Comparison of ENCODE assay signal across 8 cellular contexts in the genomic region with DNA sequence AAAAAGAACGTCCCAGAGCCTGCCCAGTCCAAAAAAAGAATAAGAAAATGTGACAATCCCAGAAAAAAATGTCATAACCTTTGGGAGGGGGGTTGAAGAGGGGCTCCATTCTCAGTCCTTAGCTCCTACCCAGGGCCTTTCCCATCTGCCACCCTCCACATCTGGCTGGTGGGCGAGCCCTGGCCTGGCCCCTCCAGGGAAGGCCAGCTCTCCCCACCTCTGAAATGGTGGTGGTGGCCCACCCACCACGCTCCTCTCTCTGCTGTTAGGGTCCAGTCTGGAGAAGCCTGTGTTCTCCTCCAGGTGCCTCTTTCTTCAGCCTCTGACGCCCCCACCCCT. TPM values are rescaled to one million over a fixed set of nuclear protein-coding genes. Genes with fewer than 3 reads are reported as not detected.
DNase-seq lines count a peak whose midpoint lies in the region; ATAC-seq and TF ChIP-seq lines count a peak whose summit lies in the region.

No MANE protein-coding gene starts in this region.

- peaks cover 13% of the 10 kb centered on the region for H3K36me3 ChIP-seq in CD4-positive, CD25-positive, alpha-beta regulatory T cell (ENCODE audit: control insufficient read depth, insufficient read depth, low read length)
- H3K36me3 ChIP-seq in OCI-LY7 (ENCODE audit: insufficient read depth, low read length), result peaks cover 21% of the 10 kb centered on the region; the same call in 1 of the 2 replicates
- no peaks in the 10 kb centered on the region for H3K36me3 ChIP-seq in osteoblast (ENCODE audit: insufficient read depth, low read length)

- H3K79me2 ChIP-seq in OCI-LY7 (ENCODE audit: insufficient read depth, low read depth, low read length), result peaks cover 13% of the 10 kb centered on the region; the same call in 1 of the 2 replicates
- no peaks in the 10 kb centered on the region for H3K79me2 ChIP-seq in osteoblast (ENCODE audit: insufficient read depth, low read length)

- TF ChIP-seq CTCF in OCI-LY7 (conservative IDR thresholded peaks at IDR 0.05; ENCODE audit: low read length) (no peak), endothelial cell (IDR thresholded peaks at IDR 0.05; ENCODE audit: unreplicated experiment) (no peak), osteoblast (IDR thresholded peaks at IDR 0.05; ENCODE audit: extremely low read depth, low read depth, low read length) (no peak)

- no peaks in the 10 kb centered on the region for H4K20me1 ChIP-seq in OCI-LY7 (ENCODE audit: insufficient read depth, low read length)
- peaks cover 11% of the 10 kb centered on the region for H4K20me1 ChIP-seq in osteoblast (ENCODE audit: insufficient read depth, low read length)

- no peaks in the 10 kb centered on the region for H3K9me3 Mint-ChIP-seq in CD4-positive, CD25-positive, alpha-beta regulatory T cell
- H3K9me3 Mint-ChIP-seq in endothelial cell (ENCODE audit: unreplicated experiment), result no peaks in the 10 kb centered on the region

- POLR2A ChIA-PET in OCI-LY7 (lab: Charles Lee), result interaction anchor here (0.6 to 1.2 kb wide), 2 partner anchors 17 to 21 kb away, joined by 3 to 5 read pairs; no protein-coding TSS in a partner anchor

- no peak for ATAC-seq in CD4-positive, CD25-positive, alpha-beta regulatory T cell (ENCODE audit: low read depth in 2 of 2)
- ATAC-seq in HG02938 (IDR thresholded peaks at IDR 0.05; ENCODE audit: unreplicated experiment) (no peak), GM18505 (IDR thresholded peaks at IDR 0.05; ENCODE audit: unreplicated experiment) (no peak)

- no peaks in the 10 kb centered on the region for H3K9me2 ChIP-seq in OCI-LY7 (ENCODE audit: insufficient read depth, low read length)

- H3K27me3 Mint-ChIP-seq in CD4-positive, CD25-positive, alpha-beta regulatory T cell, result peaks cover 12% of the 10 kb centered on the region
- H3K27me3 Mint-ChIP-seq in endothelial cell (ENCODE audit: unreplicated experiment), result peaks cover 12% of the 10 kb centered on the region

- no peak for DNase-seq in CD4-positive, CD25-positive, alpha-beta regulatory T cell
- no peak for DNase-seq in OCI-LY7 (ENCODE audit: low spot score)
- DNase-seq in endothelial cell (ENCODE audit: low spot score), result no peak
- DNase-seq in osteoblast (ENCODE audit: insufficient read length, low spot score, missing footprints), result no peak
- no peak for DNase-seq in cortex of kidney (lab: John Stamatoyannopoulos, UW)
- no peak for DNase-seq in dedifferentiated amniotic fluid mesenchymal stem cell (ENCODE audit: extremely low spot score)

- no peaks in the 10 kb centered on the region for H3K27me3 ChIP-seq in CD4-positive, CD25-positive, alpha-beta regulatory T cell (ENCODE audit: control insufficient read depth, insufficient read depth, low read length)
- peaks cover 12% of the 10 kb centered on the region for H3K27me3 ChIP-seq in osteoblast (ENCODE audit: insufficient read depth, low read length)

- H3K4me3 Mint-ChIP-seq in CD4-positive, CD25-positive, alpha-beta regulatory T cell, result peak overlapping the region; percentile 92 to 98 (median 96)
- peak overlapping the region; percentile 85 for H3K4me3 Mint-ChIP-seq in endothelial cell (ENCODE audit: unreplicated experiment)

- peak overlapping the region in 2 of 3 donors; percentile 82 to 98 for H3K27ac Mint-ChIP-seq in CD4-positive, CD25-positive, alpha-beta regulatory T cell
- no peak overlapping the region for H3K27ac Mint-ChIP-seq in endothelial cell (ENCODE audit: unreplicated experiment)

- peak overlapping the region; percentile 68 for H3K27ac ChIP-seq in CD4-positive, CD25-positive, alpha-beta regulatory T cell (ENCODE audit: insufficient read depth, low read length, poor library complexity, severe bottlenecking)
- H3K27ac ChIP-seq in OCI-LY7 (ENCODE audit: low read depth, low read length, poor library complexity, severe bottlenecking) (peak overlapping the region; percentile 97), osteoblast (ENCODE audit: low read depth, low read length) (no peak overlapping the region)

- peak overlapping the region; percentile 78 for H3K4me3 ChIP-seq in CD4-positive, CD25-positive, alpha-beta regulatory T cell (ENCODE audit: low read depth, low read length)
- H3K4me3 ChIP-seq in OCI-LY7 (ENCODE audit: low read depth, low read length, poor library complexity, severe bottlenecking), result peak overlapping the region; percentile 94
- peak overlapping the region; percentile 78 for H3K4me3 ChIP-seq in osteoblast (ENCODE audit: insufficient read depth, low read length)

- H3K4me1 Mint-ChIP-seq in CD4-positive, CD25-positive, alpha-beta regulatory T cell, result peaks cover 0 to 50% (median 11%) of the 10 kb centered on the region in 4 donors
- peaks cover 21% of the 10 kb centered on the region for H3K4me1 Mint-ChIP-seq in endothelial cell (ENCODE audit: unreplicated experiment)

- no TSS peak for BruUV-seq in OCI-LY7 (replicated peaks; lab: Mats Ljungman, UMichigan)

- CTCF ChIA-PET in OCI-LY7 (lab: Charles Lee; ENCODE audit: unreplicated experiment), result no interaction called here

- peaks cover 55% of the 10 kb centered on the region for H3K4me1 ChIP-seq in CD4-positive, CD25-positive, alpha-beta regulatory T cell (ENCODE audit: control insufficient read depth, insufficient read depth, low read length, poor library complexity, severe bottlenecking)
- H3K4me1 ChIP-seq in OCI-LY7 (ENCODE audit: insufficient read depth, low read length, poor library complexity, severe bottlenecking) (peaks cover 44% of the 10 kb centered on the region), osteoblast (ENCODE audit: insufficient read depth, low read length) (peaks cover 15% of the 10 kb centered on the region)

- H2AFZ ChIP-seq in OCI-LY7 (ENCODE audit: low read length) (no peak overlapping the region), osteoblast (ENCODE audit: low read length) (no peak overlapping the region)

- H3K36me3 Mint-ChIP-seq in CD4-positive, CD25-positive, alpha-beta regulatory T cell, result no peaks in the 10 kb centered on the region
- no peaks in the 10 kb centered on the region for H3K36me3 Mint-ChIP-seq in endothelial cell (ENCODE audit: low read depth, unreplicated experiment)

- intact Hi-C loops in OCI-LY7 (cut with micrococcal nuclease; ENCODE audit: unreplicated experiment), result loop anchor here (2.0 to 5.0 kb wide), 4 partner anchors 16 to 452 kb away; partner anchors contain the start of genes GMEB2, PRPF6 and TCEA2

- H3K4me2 ChIP-seq in OCI-LY7 (ENCODE audit: low read length) (peak overlapping the region; percentile 90), osteoblast (ENCODE audit: insufficient read depth, low read length) (peak overlapping the region; percentile 75)

- no peaks in the 10 kb centered on the region for H3K9me3 ChIP-seq in CD4-positive, CD25-positive, alpha-beta regulatory T cell (ENCODE audit: control insufficient read depth in 2 of 2, low read length in 2 of 2)
- no peaks in the 10 kb centered on the region for H3K9me3 ChIP-seq in OCI-LY7 (ENCODE audit: low read length)
- H3K9me3 ChIP-seq in osteoblast (ENCODE audit: low read depth, low read length), result no peaks in the 10 kb centered on the region

- TF ChIP-seq POLR2A in GM18505 (IDR thresholded peaks at IDR 0.05; ENCODE audit: borderline replicate concordance, extremely low read depth, insufficient read depth, insufficient read length), result no peak

RNA-seq across cellular contexts. Expression of gene RGS19, which starts 0.4 kb away (rescaled TPM):
- 50.7 TPM for total RNA-seq in CD4-positive, CD25-positive, alpha-beta regulatory T cell
- 100 to 1,000 TPM in 2 of 4 donors, 10 to 100 TPM in 2; 79.4 to 105 (median 95.0) TPM for polyA plus RNA-seq in CD4-positive, CD25-positive, alpha-beta regulatory T cell
- 85.5 and 106 TPM in 2 replicates for total RNA-seq in OCI-LY7 (2014; rRNA removed; shearing (Covaris generic))
- total RNA-seq in OCI-LY7 (2022) (63.5 and 69.4 TPM in 2 replicates), endothelial cell (ENCODE audit: unreplicated experiment) (26.2 TPM), osteoblast (5.3 and 6.9 TPM in 2 replicates)

RNA-seq across cellular contexts. Expression of gene OPRL1, which starts 1.0 kb away (rescaled TPM):
- 1.3 TPM for total RNA-seq in CD4-positive, CD25-positive, alpha-beta regulatory T cell
- polyA plus RNA-seq in CD4-positive, CD25-positive, alpha-beta regulatory T cell, result 1 to 10 TPM in 1 of 4 donors, under 1 TPM in 3; 0.58 to 1.1 (median 0.59) TPM
- total RNA-seq in OCI-LY7 (2014; rRNA removed; shearing (Covaris generic)), result 4.8 and 6.4 TPM in 2 replicates
- total RNA-seq in OCI-LY7 (2022), result 6.1 and 7.6 TPM in 2 replicates
- total RNA-seq in endothelial cell (ENCODE audit: unreplicated experiment), result 10.2 TPM
- 0.59 and 0.72 TPM in 2 replicates for total RNA-seq in osteoblast

RNA-seq across cellular contexts. Expression of gene LKAAEAR1, which starts 5.3 kb away (rescaled TPM):
- not detected for total RNA-seq in CD4-positive, CD25-positive, alpha-beta regulatory T cell
- 1 to 10 TPM in 1 of 4 donors, under 1 TPM in 1, not detected in 2; 0.42 to 1.4 TPM for polyA plus RNA-seq in CD4-positive, CD25-positive, alpha-beta regulatory T cell
- not detected in 2 replicates for total RNA-seq in OCI-LY7 (2014; rRNA removed; shearing (Covaris generic))
- total RNA-seq in OCI-LY7 (2022), result not detected in 2 replicates
- total RNA-seq in endothelial cell (ENCODE audit: unreplicated experiment), result not detected
- 0.72 TPM in 1 of 2 replicates, not detected in the other for total RNA-seq in osteoblast

RNA-seq across cellular contexts. Expression of gene TCEA2, which starts 15.9 kb away (rescaled TPM):
- 24.8 TPM for total RNA-seq in CD4-positive, CD25-positive, alpha-beta regulatory T cell
- 10 to 100 TPM; 17.7 to 27.1 (median 20.9) TPM for polyA plus RNA-seq in CD4-positive, CD25-positive, alpha-beta regulatory T cell
- 36.4 and 37.5 TPM in 2 replicates for total RNA-seq in OCI-LY7 (2014; rRNA removed; shearing (Covaris generic))
- total RNA-seq in OCI-LY7 (2022) (71.2 and 72.3 TPM in 2 replicates), endothelial cell (ENCODE audit: unreplicated experiment) (123 TPM), osteoblast (28.9 and 31.5 TPM in 2 replicates)

RNA-seq across cellular contexts. Expression of gene NPBWR2, which starts 28.5 kb away (rescaled TPM):
- not detected for total RNA-seq in CD4-positive, CD25-positive, alpha-beta regulatory T cell
- polyA plus RNA-seq in CD4-positive, CD25-positive, alpha-beta regulatory T cell, result not detected
- not detected in 2 replicates for total RNA-seq in OCI-LY7 (2014; rRNA removed; shearing (Covaris generic))
- total RNA-seq in OCI-LY7 (2022) (not detected in 2 replicates), endothelial cell (ENCODE audit: unreplicated experiment) (not detected), osteoblast (not detected in 2 replicates)
